Comparison of ENCODE assay signal across 33 cellular contexts in genomic region chr1:224761245-224761644, GRCh38.
"Had no signal": no experiment of that assay in that cellular context is flagged by ENCODE, and none has a peak within 500 bp of the region (broad histone marks: within the 10 kb centered on the region; RNA-seq: fewer than 3 reads in every experiment).

No MANE protein-coding gene starts in this region.

- H3K36me3 Mint-ChIP-seq: activated CD4-positive, alpha-beta memory T cell treated with anti-CD3 and anti-CD28 coated beads for 36 hours; activated CD8-positive, alpha-beta memory T cell treated with anti-CD3 and anti-CD28 coated beads, Interleukin-2, amount 10 ng/mL, durations not matched to agents 7 days and 5 days; activated naive CD4-positive, alpha-beta T cell treated with anti-CD3 and anti-CD28 coated beads, Interleukin-2, amount 10 ng/mL, durations not matched to agents 7 days and 5 days; brain had no signal

- H3K4me1 ChIP-seq: ascending aorta, breast epithelium, colonic mucosa, foreskin keratinocyte, gastrocnemius medialis, heart left ventricle had no signal

- ATAC-seq: activated CD4-positive, alpha-beta T cell treated with anti-CD3 and anti-CD28 coated beads for 36 hours; activated CD8-positive, alpha-beta memory T cell treated with anti-CD3 and anti-CD28 coated beads, Interleukin-2, amount 10 ng/mL, durations not matched to agents 7 days and 5 days; activated CD8-positive, alpha-beta T cell treated with anti-CD3 and anti-CD28 coated beads, Interleukin-2, amount 10 ng/mL, durations not matched to agents 7 days and 5 days; activated naive CD4-positive, alpha-beta T cell treated with anti-CD3 and anti-CD28 coated beads, Interleukin-2, amount 50 U/mL, for 72 hours; foreskin keratinocyte; gastrocnemius medialis; heart left ventricle; T-helper 17 cell had no signal

- H3K36me3 ChIP-seq: ascending aorta, breast epithelium, cardiac muscle cell, colonic mucosa, esophagus muscularis mucosa, gastrocnemius medialis, heart left ventricle had no signal

- H3K4me3 ChIP-seq: ascending aorta, breast epithelium, cardiac muscle cell, colonic mucosa, esophagus muscularis mucosa, gastrocnemius medialis, heart left ventricle had no signal

- H3K4me3 Mint-ChIP-seq: activated CD4-positive, alpha-beta memory T cell treated with anti-CD3 and anti-CD28 coated beads for 36 hours; activated CD4-positive, alpha-beta T cell treated with anti-CD3 and anti-CD28 coated beads for 36 hours; activated CD4-positive, alpha-beta T cell treated with anti-CD3 and anti-CD28 coated beads, Interleukin-2, amount 10 ng/mL, durations not matched to agents 24 days and 14 days; activated CD8-positive, alpha-beta memory T cell treated with anti-CD3 and anti-CD28 coated beads, Interleukin-2, amount 10 ng/mL, durations not matched to agents 7 days and 5 days; activated CD8-positive, alpha-beta T cell treated with anti-CD3 and anti-CD28 coated beads, Interleukin-2, amount 10 ng/mL, durations not matched to agents 7 days and 5 days; activated naive CD4-positive, alpha-beta T cell treated with anti-CD3 and anti-CD28 coated beads, Interleukin-2, amount 10 ng/mL, durations not matched to agents 7 days and 5 days; activated naive CD8-positive, alpha-beta T cell treated with anti-CD3 and anti-CD28 coated beads, Interleukin-2, amount 10 ng/mL, durations not matched to agents 7 days and 5 days; activated T-helper 1 cell treated with anti-CD3 and anti-CD28 coated beads, Interleukin-12 subunit alpha, Interleukin-12 subunit beta, Interleukin-2, Interleukin-4 antibody, amounts not matched to agents 30 ng/mL and 10 ng/mL and 1 ng/mL, durations not matched to agents 14 hours and 24 hours and 36 hours; brain; T-helper 17 cell had no signal

- H3K27ac ChIP-seq: ascending aorta, cardiac muscle cell, colonic mucosa, esophagus muscularis mucosa, foreskin keratinocyte, gastrocnemius medialis, heart left ventricle had no signal

- H3K4me1 Mint-ChIP-seq: activated CD4-positive, alpha-beta T cell treated with anti-CD3 and anti-CD28 coated beads for 36 hours; activated CD4-positive, alpha-beta T cell treated with anti-CD3 and anti-CD28 coated beads, Interleukin-2, amount 10 ng/mL, durations not matched to agents 24 days and 14 days; activated CD8-positive, alpha-beta memory T cell treated with anti-CD3 and anti-CD28 coated beads, Interleukin-2, amount 10 ng/mL, durations not matched to agents 7 days and 5 days; activated naive CD4-positive, alpha-beta T cell treated with anti-CD3 and anti-CD28 coated beads, Interleukin-2, amount 10 ng/mL, durations not matched to agents 7 days and 5 days; activated naive CD8-positive, alpha-beta T cell treated with anti-CD3 and anti-CD28 coated beads, Interleukin-2, amount 10 ng/mL, durations not matched to agents 7 days and 5 days; T-helper 17 cell had no signal

- H3K27me3 Mint-ChIP-seq: activated naive CD8-positive, alpha-beta T cell treated with anti-CD3 and anti-CD28 coated beads, Interleukin-2, amount 10 ng/mL, durations not matched to agents 7 days and 5 days had no signal

- H3K9me3 ChIP-seq: colonic mucosa, gastrocnemius medialis had no signal

- H3K27ac Mint-ChIP-seq: activated CD4-positive, alpha-beta memory T cell treated with anti-CD3 and anti-CD28 coated beads for 36 hours; activated CD4-positive, alpha-beta T cell treated with anti-CD3 and anti-CD28 coated beads for 36 hours; activated CD4-positive, alpha-beta T cell treated with anti-CD3 and anti-CD28 coated beads, Interleukin-2, amount 10 ng/mL, durations not matched to agents 24 days and 14 days; activated CD8-positive, alpha-beta memory T cell treated with anti-CD3 and anti-CD28 coated beads, Interleukin-2, amount 10 ng/mL, durations not matched to agents 7 days and 5 days; activated CD8-positive, alpha-beta T cell treated with anti-CD3 and anti-CD28 coated beads, Interleukin-2, amount 10 ng/mL, durations not matched to agents 7 days and 5 days; activated naive CD4-positive, alpha-beta T cell treated with anti-CD3 and anti-CD28 coated beads, Interleukin-2, amount 10 ng/mL, durations not matched to agents 7 days and 5 days; activated naive CD4-positive, alpha-beta T cell treated with anti-CD3 and anti-CD28 coated beads, Interleukin-2, amount 50 U/mL, for 72 hours; activated naive CD8-positive, alpha-beta T cell treated with anti-CD3 and anti-CD28 coated beads, Interleukin-2, amount 10 ng/mL, durations not matched to agents 7 days and 5 days; activated T-helper 1 cell treated with anti-CD3 and anti-CD28 coated beads, Interleukin-12 subunit alpha, Interleukin-12 subunit beta, Interleukin-2, Interleukin-4 antibody, amounts not matched to agents 30 ng/mL and 10 ng/mL and 1 ng/mL, durations not matched to agents 14 hours and 24 hours and 36 hours; activated T-helper 2 cell treated with anti-CD3 and anti-CD28 coated beads, Interferon-gamma antibody, Interleukin-2, Interleukin-4, amounts not matched to agents 10 μg/mL and 5 μg/mL and 100 μg/mL, durations not matched to agents 14 hours and 24 hours and 36 hours; T-helper 17 cell had no signal

- H3K27me3 ChIP-seq: ascending aorta, breast epithelium, cardiac muscle cell, colonic mucosa, esophagus muscularis mucosa, foreskin keratinocyte, gastrocnemius medialis had no signal

- DNase-seq: activated CD4-positive, alpha-beta memory T cell treated with anti-CD3 and anti-CD28 coated beads for 36 hours; activated CD4-positive, alpha-beta T cell treated with anti-CD3 and anti-CD28 coated beads for 36 hours; activated CD4-positive, alpha-beta T cell treated with anti-CD3 and anti-CD28 coated beads, Interleukin-2, amount 10 ng/mL, durations not matched to agents 24 days and 14 days; activated CD4-positive, CD25-positive, alpha-beta regulatory T cell; activated CD4-positive, CD25-positive, alpha-beta regulatory T cell treated with anti-CD3 and anti-CD28 coated beads, Interleukin-2, amount 50 U/mL, for 72 hours; activated CD8-positive, alpha-beta memory T cell treated with anti-CD3 and anti-CD28 coated beads, Interleukin-2, amount 10 ng/mL, durations not matched to agents 7 days and 5 days; activated CD8-positive, alpha-beta memory T cell treated with anti-CD3 and anti-CD28 coated beads, Interleukin-2, amount 50 U/mL, for 4 hours; activated CD8-positive, alpha-beta T cell treated with anti-CD3 and anti-CD28 coated beads, Interleukin-2, amount 10 ng/mL, durations not matched to agents 7 days and 5 days; activated effector memory CD4-positive, alpha-beta T cell treated with anti-CD3 and anti-CD28 coated beads, Interleukin-2, amount 50 U/mL, for 16 hours; activated naive CD4-positive, alpha-beta T cell; activated naive CD4-positive, alpha-beta T cell treated with anti-CD3 and anti-CD28 coated beads, Interleukin-2, amount 10 ng/mL, durations not matched to agents 7 days and 5 days; activated naive CD8-positive, alpha-beta T cell treated with anti-CD3 and anti-CD28 coated beads, Interleukin-2, amount 10 ng/mL, durations not matched to agents 7 days and 5 days; activated T-cell treated with anti-CD3 and anti-CD28 coated beads, Interleukin-2, amount 50 U/mL, for 1 hour; activated T-cell treated with anti-CD3 and anti-CD28 coated beads, Interleukin-2, amount 50 U/mL, for 48 hours; central memory CD4-positive, alpha-beta T cell; cerebellar nuclear complex; colonic mucosa; effector memory CD4-positive, alpha-beta T cell; erythroblast; foreskin keratinocyte; gastrocnemius medialis; glutamatergic neuron; heart left ventricle; T-helper 1 cell; T-helper 17 cell had no signal
